19 cellular contexts compared by ENCODE assay signal in the genomic region with DNA sequence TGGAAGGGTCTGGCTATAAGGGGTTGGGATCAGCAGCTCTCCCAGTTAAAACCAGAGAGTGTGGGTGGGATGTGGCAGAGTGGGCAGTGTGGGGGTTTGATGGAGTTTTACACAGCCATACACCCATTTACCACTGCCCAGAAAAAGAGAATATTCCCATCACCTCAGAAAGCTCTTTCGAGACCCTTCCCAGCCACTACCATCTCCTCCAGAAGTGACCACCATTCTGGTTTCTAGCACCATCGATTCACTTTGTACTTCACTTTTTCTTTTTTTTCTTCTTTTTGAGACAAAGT. TPM values are rescaled to one million over a fixed set of nuclear protein-coding genes. Genes with fewer than 3 reads are reported as not detected.
DNase-seq lines count a peak whose midpoint lies in the region; ATAC-seq and TF ChIP-seq lines count a peak whose summit lies in the region.
"Had no signal": no experiment of that assay in that cellular context is flagged by ENCODE, and none has a peak within 500 bp of the region (broad histone marks: within the 10 kb centered on the region; RNA-seq: fewer than 3 reads in every experiment).

No MANE protein-coding gene starts in this region.

- intact Hi-C loops in CD4-positive, alpha-beta T cell (cut with DNase I, micrococcal nuclease): no loop called here
- intact Hi-C loops in naive thymus-derived CD4-positive, alpha-beta T cell (cut with micrococcal nuclease): no loop called here

- H3K9me3 ChIP-seq in CD4-positive, alpha-beta T cell (ENCODE audit: control insufficient read depth, low read length): no peaks in the 10 kb centered on the region
- H3K9me3 ChIP-seq in adipocyte (ENCODE audit: control insufficient read depth, low read length): no peaks in the 10 kb centered on the region
- no peaks in the 10 kb centered on the region for H3K9me3 ChIP-seq in naive thymus-derived CD4-positive, alpha-beta T cell (ENCODE audit: control insufficient read depth in 2 of 3, low read length in 3 of 3)
- H3K9me3 ChIP-seq: SJCRH30 had no signal

- peaks cover 64% of the 10 kb centered on the region for H3K4me1 Mint-ChIP-seq in CD4-positive, alpha-beta T cell (ENCODE audit: low read depth)
- peaks cover 39 to 73% (median 68%) of the 10 kb centered on the region in 7 donors for H3K4me1 Mint-ChIP-seq in naive thymus-derived CD4-positive, alpha-beta T cell

- DNase-seq in CD4-positive, alpha-beta T cell: no peak
- DNase-seq in adipocyte (ENCODE audit: low read depth): no peak
- no peak for DNase-seq in naive thymus-derived CD4-positive, alpha-beta T cell
- no peak for DNase-seq in NCI-H524 treated with DMSO at 0.1 percent for 48 hours (lab: John Stamatoyannopoulos, UW)
- DNase-seq in substantia nigra (lab: John Stamatoyannopoulos, UW): no peak
- DNase-seq in GM13977 (ENCODE audit: low spot score): no peak
- no peak for DNase-seq in GDM1 (lab: John Stamatoyannopoulos, UW)
- DNase-seq: activated CD8-positive, alpha-beta T cell treated with anti-CD3 and anti-CD28 coated beads for 36 hours; activated gamma-delta T cell treated with Interleukin-2 at 50 U/mL for 16 hours; C1 segment of cervical spinal cord; DND-41; natural killer cell; NCI-H1417 treated with DMSO at 0.1 percent for 48 hours; NCI-H2227 treated with DMSO at 0.1 percent for 48 hours; NK-92 treated with Interleukin-12 subunit alpha and Interleukin-12 subunit beta, amount 100 ng/mL, for 24 hours; SJCRH30 had no signal

- H3K4me1 ChIP-seq in ACC112 (ENCODE audit: control insufficient read depth, insufficient read depth, low read length, unreplicated experiment) (peaks cover 65% of the 10 kb centered on the region), adipocyte (ENCODE audit: control insufficient read depth, insufficient read depth, low read length) (peaks cover 70% of the 10 kb centered on the region)
- peaks cover 15 to 37% of the 10 kb centered on the region in 2 donors for H3K4me1 ChIP-seq in naive thymus-derived CD4-positive, alpha-beta T cell (ENCODE audit: control insufficient read depth in 2 of 2, insufficient read depth in 2 of 2, low read length in 2 of 2)

- TF ChIP-seq CTCF in CD4-positive, alpha-beta T cell (IDR thresholded peaks at IDR 0.05): no peak
- no peak for TF ChIP-seq CTCF in GM13977 (IDR thresholded peaks at IDR 0.05; ENCODE audit: extremely low read depth, insufficient read depth, missing control alignments)

- peaks cover 84% of the 10 kb centered on the region for H3K79me2 ChIP-seq in ACC112 (ENCODE audit: control insufficient read depth, insufficient read depth, low read length, unreplicated experiment)

- H3K4me3 ChIP-seq in ACC112 (ENCODE audit: low read depth, low read length) (no peak overlapping the region), adipocyte (ENCODE audit: low read length) (peak overlapping the region; percentile 2)
- no peak overlapping the region for H3K4me3 ChIP-seq in naive thymus-derived CD4-positive, alpha-beta T cell (ENCODE audit: low read length)
- H3K4me3 ChIP-seq: lung, SJCRH30 had no signal

- H3K36me3 ChIP-seq in ACC112 (ENCODE audit: insufficient read depth, low read length) (peaks cover 6% of the 10 kb centered on the region; the same call in 1 of the 2 replicates), adipocyte (ENCODE audit: control insufficient read depth, insufficient read depth, low read length, severe bottlenecking) (peaks cover 19% of the 10 kb centered on the region)
- peaks cover 0 to 26% (median 11%) of the 10 kb centered on the region in 3 experiments for H3K36me3 ChIP-seq in naive thymus-derived CD4-positive, alpha-beta T cell (ENCODE audit: control insufficient read depth in 2 of 3, insufficient read depth in 3 of 3, low read length in 3 of 3)

- H3K4me3 Mint-ChIP-seq in CD4-positive, alpha-beta T cell: no peak overlapping the region
- H3K4me3 Mint-ChIP-seq in naive thymus-derived CD4-positive, alpha-beta T cell: peak overlapping the region in 3 of 10 donors; percentile 46 to 69 (median 63)
- H3K4me3 Mint-ChIP-seq: activated CD8-positive, alpha-beta T cell treated with anti-CD3 and anti-CD28 coated beads for 36 hours; brain; natural killer cell had no signal

- peak overlapping the region; percentile 54 for H3K27ac Mint-ChIP-seq in CD4-positive, alpha-beta T cell
- peak overlapping the region in 8 of 9 donors; percentile 57 to 89 (median 78) for H3K27ac Mint-ChIP-seq in naive thymus-derived CD4-positive, alpha-beta T cell
- H3K27ac Mint-ChIP-seq: activated CD8-positive, alpha-beta T cell treated with anti-CD3 and anti-CD28 coated beads for 36 hours; natural killer cell had no signal

- peaks cover 48% of the 10 kb centered on the region for H3K36me3 Mint-ChIP-seq in CD4-positive, alpha-beta T cell (ENCODE audit: low read depth)
- H3K36me3 Mint-ChIP-seq in naive thymus-derived CD4-positive, alpha-beta T cell: peaks cover 0 to 23% (median 4%) of the 10 kb centered on the region in 5 donors
- H3K36me3 Mint-ChIP-seq: natural killer cell had no signal

- no peaks in the 10 kb centered on the region for H3K9me3 Mint-ChIP-seq in CD4-positive, alpha-beta T cell
- no peaks in the 10 kb centered on the region for H3K9me3 Mint-ChIP-seq in naive thymus-derived CD4-positive, alpha-beta T cell
- H3K9me3 Mint-ChIP-seq: activated CD8-positive, alpha-beta T cell treated with anti-CD3 and anti-CD28 coated beads for 36 hours; brain; natural killer cell had no signal

- H2AFZ ChIP-seq in ACC112 (ENCODE audit: low read length, unreplicated experiment): no peak overlapping the region

- peak overlapping the region; percentile 79 for H3K9ac ChIP-seq in adipocyte (ENCODE audit: low read length)

- no peak for ATAC-seq in CD4-positive, alpha-beta T cell (ENCODE audit: poor library complexity)
- ATAC-seq in naive thymus-derived CD4-positive, alpha-beta T cell: no peak
- ATAC-seq: activated CD8-positive, alpha-beta T cell treated with anti-CD3 and anti-CD28 coated beads for 36 hours; natural killer cell had no signal

- CTCF ChIA-PET in CD4-positive, alpha-beta T cell (lab: Charles Lee): interaction anchor here (0.9 kb wide), 1 partner anchor 20 kb away, joined by 3 read pairs; no protein-coding TSS in a partner anchor
- CTCF ChIA-PET in naive thymus-derived CD4-positive, alpha-beta T cell (lab: Charles Lee): no interaction called here

- H3K27me3 ChIP-seq in ACC112 (ENCODE audit: insufficient read depth, low read length): no peaks in the 10 kb centered on the region
- H3K27me3 ChIP-seq in CD4-positive, alpha-beta T cell (ENCODE audit: control insufficient read depth, insufficient read depth, low read length): no peaks in the 10 kb centered on the region
- no peaks in the 10 kb centered on the region for H3K27me3 ChIP-seq in adipocyte (replicated peaks; ENCODE audit: control insufficient read depth, insufficient read depth, low read length)
- no peaks in the 10 kb centered on the region for H3K27me3 ChIP-seq in naive thymus-derived CD4-positive, alpha-beta T cell (ENCODE audit: control insufficient read depth in 2 of 2, insufficient read depth in 2 of 2, low read length in 2 of 2)
- H3K27me3 ChIP-seq: SJCRH30 had no signal

- in situ Hi-C loops in GM13977 (cut with MboI; ENCODE audit: low pct_unique_long_range_greater_than_20kb, low sequenced_read_pairs, unreplicated experiment): no loop called here

- H3K27ac ChIP-seq in ACC112 (ENCODE audit: low read depth, low read length) (peak overlapping the region; percentile 86), substantia nigra (ENCODE audit: low read depth, low read length, poor library complexity, severe bottlenecking) (no peak overlapping the region)
- no peak overlapping the region for H3K27ac ChIP-seq in CD4-positive, alpha-beta T cell (ENCODE audit: low read depth, low read length)
- H3K27ac ChIP-seq in naive thymus-derived CD4-positive, alpha-beta T cell (ENCODE audit: low read depth, low read length): no peak overlapping the region

- H3K27me3 Mint-ChIP-seq in CD4-positive, alpha-beta T cell: no peaks in the 10 kb centered on the region
- H3K27me3 Mint-ChIP-seq in naive thymus-derived CD4-positive, alpha-beta T cell: no peaks in the 10 kb centered on the region
- H3K27me3 Mint-ChIP-seq: activated CD8-positive, alpha-beta T cell treated with anti-CD3 and anti-CD28 coated beads for 36 hours had no signal

- POLR2A ChIA-PET in CD4-positive, alpha-beta T cell (lab: Charles Lee): interaction anchor here (1.2 kb wide), 1 partner anchor 16 kb away, joined by 3 read pairs; a partner anchor contains a TSS
- POLR2A ChIA-PET in naive thymus-derived CD4-positive, alpha-beta T cell (lab: Charles Lee): interaction anchor here (1.0 to 1.3 kb wide), 2 partner anchors 11 to 14 kb away, joined by 3 to 4 read pairs; no protein-coding TSS in a partner anchor

RNA-seq across cellular contexts. Expression of a gene that starts 15.5 kb away (rescaled TPM):
- total RNA-seq in CD4-positive, alpha-beta T cell: 10 to 100 TPM; 65.1 to 65.8 TPM
- 10 to 100 TPM; 21.9 to 44.5 (median 23.1) TPM for total RNA-seq in naive thymus-derived CD4-positive, alpha-beta T cell
- polyA plus RNA-seq in naive thymus-derived CD4-positive, alpha-beta T cell: 10 to 100 TPM; 17.3 to 64.3 TPM

RNA-seq across cellular contexts. Expression of a gene that starts 59.2 kb away (rescaled TPM):
- total RNA-seq in CD4-positive, alpha-beta T cell: 1 to 10 TPM; 6.2 to 6.4 TPM
- 10 to 100 TPM in 3 of 5 experiments, 1 to 10 TPM in 2; 8.5 to 12.1 (median 10.0) TPM for total RNA-seq in naive thymus-derived CD4-positive, alpha-beta T cell
- polyA plus RNA-seq in naive thymus-derived CD4-positive, alpha-beta T cell: 1 to 10 TPM; 3.4 to 3.5 TPM
